In the genomic region with DNA sequence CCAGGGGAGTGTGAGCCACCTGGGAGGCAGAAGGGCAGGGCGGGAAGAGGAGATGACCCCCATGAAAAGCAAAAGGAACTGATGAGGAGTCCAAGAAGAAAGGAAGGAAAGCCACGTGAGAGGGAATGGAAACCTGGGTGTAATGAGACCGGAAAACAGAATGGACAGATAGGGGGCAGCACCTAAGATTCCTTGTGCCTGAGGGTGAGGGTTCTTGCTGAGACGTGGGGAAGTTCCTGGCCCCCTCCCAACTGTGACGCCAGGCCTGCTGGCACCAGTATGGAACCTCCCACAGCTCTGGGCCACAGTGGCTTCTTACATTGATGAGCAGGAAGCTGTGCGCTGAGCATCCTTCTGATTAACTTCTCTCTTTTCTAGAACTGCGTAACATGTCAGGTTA, we compare ENCODE assay signal across 12 cellular contexts. TPM values are rescaled to one million over a fixed set of nuclear protein-coding genes. Genes with fewer than 3 reads are reported as not detected.
A peak's percentile ranks its signal among the peaks of the same experiment; 100 is the strongest.
DNase-seq lines count a peak whose midpoint lies in the region; ATAC-seq, FAIRE-seq and TF ChIP-seq lines count a peak whose summit lies in the region.
"Had no signal": no experiment of that assay in that cellular context is flagged by ENCODE, and none has a peak within 500 bp of the region (broad histone marks: within the 10 kb centered on the region; RNA-seq: fewer than 3 reads in every experiment).

No MANE protein-coding gene starts in this region.

- H3K4me2 ChIP-seq in OCI-LY1 (ENCODE audit: low read length) (no peak overlapping the region), endothelial cell of umbilical vein (ENCODE audit: insufficient read depth, low read length) (no peak overlapping the region)

- H3K79me2 ChIP-seq in OCI-LY1 (ENCODE audit: insufficient read depth, low read length) (no peaks in the 10 kb centered on the region), endothelial cell of umbilical vein (ENCODE audit: control insufficient read depth, insufficient read depth, low read length) (peaks cover 11% of the 10 kb centered on the region)
- H3K79me2 ChIP-seq: parathyroid adenoma had no signal

- DNase-seq in ELR (ENCODE audit: low read depth) = peak; percentile 27
- peak; percentile 37 for DNase-seq in endothelial cell of umbilical vein (ENCODE audit: low read depth, low spot score)
- DNase-seq in occipital lobe (lab: John Stamatoyannopoulos, UW) = peak; percentile 18
- no peak for DNase-seq in natural killer cell treated with Interleukin-12 subunit alpha and Interleukin-12 subunit beta and Interleukin-15 and Interleukin-18, amount 100 ng/mL, for 72 hours (ENCODE audit: low spot score)
- no peak for DNase-seq in HK-2 (ENCODE audit: unreplicated experiment)
- DNase-seq: NCI-H1092 treated with DMSO at 0.1 percent for 48 hours; SJCRH30; stimulated activated naive CD8-positive, alpha-beta T cell treated with anti-CD3 and anti-CD28 coated beads, Interleukin-15, Interleukin-2, amounts not matched to agents 100 U/mL and 50 U/mL, for 24 hours had no signal

- H3K4me1 Mint-ChIP-seq in natural killer cell treated with Interleukin-12 subunit alpha and Interleukin-12 subunit beta and Interleukin-15 and Interleukin-18, amount 100 ng/mL, for 72 hours (ENCODE audit: low read depth in 2 of 2) = no peaks in the 10 kb centered on the region

- POLR2A ChIA-PET in endothelial cell of umbilical vein (lab: Charles Lee) = no interaction called here

- no peak for ATAC-seq in natural killer cell treated with Interleukin-12 subunit alpha and Interleukin-12 subunit beta and Interleukin-15 and Interleukin-18, amount 100 ng/mL, for 72 hours
- no peak for ATAC-seq in GM21786 (IDR thresholded peaks at IDR 0.05; ENCODE audit: unreplicated experiment)
- ATAC-seq in HG02759 (IDR thresholded peaks at IDR 0.05; ENCODE audit: unreplicated experiment) = no peak
- ATAC-seq: stimulated activated naive CD8-positive, alpha-beta T cell treated with anti-CD3 and anti-CD28 coated beads, Interleukin-15, Interleukin-2, amounts not matched to agents 100 U/mL and 50 U/mL, for 24 hours had no signal

- H3K9me3 Mint-ChIP-seq in natural killer cell treated with Interleukin-12 subunit alpha and Interleukin-12 subunit beta and Interleukin-15 and Interleukin-18, amount 100 ng/mL, for 72 hours = no peaks in the 10 kb centered on the region

- H3K9me2 ChIP-seq in OCI-LY1 (ENCODE audit: low read depth, low read length) = no peaks in the 10 kb centered on the region

- H3K9ac ChIP-seq in OCI-LY1 (ENCODE audit: low read length) = no peak overlapping the region
- H3K9ac ChIP-seq in endothelial cell of umbilical vein (replicated peaks; ENCODE audit: extremely low read depth, insufficient read depth, low read length) = no peak overlapping the region
- H3K9ac ChIP-seq: parathyroid adenoma had no signal

- H3K27me3 Mint-ChIP-seq in natural killer cell treated with Interleukin-12 subunit alpha and Interleukin-12 subunit beta and Interleukin-15 and Interleukin-18, amount 100 ng/mL, for 72 hours = no peaks in the 10 kb centered on the region

- TF ChIP-seq POLR2A in endothelial cell of umbilical vein (IDR thresholded peaks at IDR 0.05; ENCODE audit: low read depth, low read length) = no peak

- intact Hi-C loops in endothelial cell of umbilical vein (cut with micrococcal nuclease) = loop anchor here (1.0 kb wide), 1 partner anchor 10 kb away; no protein-coding TSS in a partner anchor

- no peak overlapping the region for H3K4me3 ChIP-seq in OCI-LY1 (ENCODE audit: low read depth, low read length, poor library complexity, severe bottlenecking)
- no peak overlapping the region for H3K4me3 ChIP-seq in endothelial cell of umbilical vein (replicated peaks in 1 of 3; ENCODE audit: insufficient read depth in 1 of 3, low read depth in 1 of 3, low read length in 3 of 3)
- H3K4me3 ChIP-seq: SJCRH30 had no signal

- H2AFZ ChIP-seq in OCI-LY1 (ENCODE audit: low read length) (no peak overlapping the region), endothelial cell of umbilical vein (ENCODE audit: low read depth, low read length) (no peak overlapping the region)
- H2AFZ ChIP-seq: parathyroid adenoma had no signal

- CTCF ChIA-PET in endothelial cell of umbilical vein (lab: Charles Lee) = interaction anchor here (1.2 to 4.1 kb wide), 8 partner anchors 10 to 115 kb away, joined by 3 to 21 read pairs (median 4); partner anchors contain the start of gene TTC7B

- no peaks in the 10 kb centered on the region for H3F3A ChIP-seq in OCI-LY1 (ENCODE audit: insufficient read depth, low read length)

- TF ChIP-seq CTCF in OCI-LY1 (IDR thresholded peaks at IDR 0.05; ENCODE audit: low read length) (peak; percentile 26; the same call in 1 of the 2 replicates), endothelial cell of umbilical vein (IDR thresholded peaks at IDR 0.05; ENCODE audit: extremely low read depth in 1 of 2, insufficient read depth in 1 of 2, low read depth in 1 of 2, low read length in 2 of 2) (peak; percentile 21 to 34)

- H3K27ac ChIP-seq in OCI-LY1 (ENCODE audit: low read depth, low read length, poor library complexity, severe bottlenecking) (no peak overlapping the region), endothelial cell of umbilical vein (ENCODE audit: insufficient read depth, low read depth, low read length) (no peak overlapping the region)
- H3K27ac ChIP-seq: parathyroid adenoma, SJCRH30 had no signal

- H3K36me3 Mint-ChIP-seq in natural killer cell treated with Interleukin-12 subunit alpha and Interleukin-12 subunit beta and Interleukin-15 and Interleukin-18, amount 100 ng/mL, for 72 hours = no peaks in the 10 kb centered on the region

- H3K4me3 Mint-ChIP-seq in natural killer cell treated with Interleukin-12 subunit alpha and Interleukin-12 subunit beta and Interleukin-15 and Interleukin-18, amount 100 ng/mL, for 72 hours = no peak overlapping the region

- H3K36me3 ChIP-seq in OCI-LY1 (ENCODE audit: insufficient read depth, low read length) (no peaks in the 10 kb centered on the region), endothelial cell of umbilical vein (ENCODE audit: control insufficient read depth in 2 of 2, extremely low read depth in 1 of 2, insufficient read depth in 2 of 2, low read length in 2 of 2) (peaks cover 0 to 5% of the 10 kb centered on the region in 2 experiments)

- H3K9me3 ChIP-seq in OCI-LY1 (ENCODE audit: low read length) (no peaks in the 10 kb centered on the region), endothelial cell of umbilical vein (replicated peaks; ENCODE audit: control insufficient read depth, insufficient read depth, low read length) (no peaks in the 10 kb centered on the region)
- H3K9me3 ChIP-seq: SJCRH30 had no signal

- no peak overlapping the region for H3K27ac Mint-ChIP-seq in natural killer cell treated with Interleukin-12 subunit alpha and Interleukin-12 subunit beta and Interleukin-15 and Interleukin-18, amount 100 ng/mL, for 72 hours

- H3K4me1 ChIP-seq in OCI-LY1 (ENCODE audit: insufficient read depth, low read length, severe bottlenecking) = no peaks in the 10 kb centered on the region
- no peaks in the 10 kb centered on the region for H3K4me1 ChIP-seq in endothelial cell of umbilical vein (ENCODE audit: control insufficient read depth, extremely low read depth, insufficient read depth, low read length)
- H3K4me1 ChIP-seq: parathyroid adenoma, SJCRH30 had no signal

- H3K9me1 ChIP-seq in endothelial cell of umbilical vein (replicated peaks; ENCODE audit: control insufficient read depth, extremely low read depth, insufficient read depth, low read length) = no peaks in the 10 kb centered on the region

- FAIRE-seq in endothelial cell of umbilical vein (lab: Jason Lieb, UNC) = peak; percentile 72

- dilution Hi-C loops in endothelial cell of umbilical vein (cut with MboI; ENCODE audit: extremely low pct_ligation_motif_present, low sequenced_read_pairs) = no loop called here

- BruUV-seq in endothelial cell of umbilical vein (replicated peaks; lab: Mats Ljungman, UMichigan) = no TSS peak

- H4K20me1 ChIP-seq in OCI-LY1 (ENCODE audit: insufficient read depth, low read length) = no peaks in the 10 kb centered on the region
- no peaks in the 10 kb centered on the region for H4K20me1 ChIP-seq in endothelial cell of umbilical vein (replicated peaks; ENCODE audit: control insufficient read depth, extremely low read depth, insufficient read depth, low read length)

- H3K27me3 ChIP-seq in OCI-LY1 (ENCODE audit: insufficient read depth, low read length) (no peaks in the 10 kb centered on the region), endothelial cell of umbilical vein (ENCODE audit: control insufficient read depth in 2 of 2, insufficient read depth in 2 of 2, low read length in 2 of 2) (no peaks in the 10 kb centered on the region)
- H3K27me3 ChIP-seq: SJCRH30 had no signal

TF ChIP-seq in endothelial cell of umbilical vein, 7 proteins besides CTCF, POLR2A, EP300 and RAD21:
- TF ChIP-seq JUN (IDR thresholded peaks at IDR 0.05; ENCODE audit: borderline replicate concordance, insufficient read depth, insufficient read length, low read depth) = no peak
- TF ChIP-seq GATA2 (IDR thresholded peaks at IDR 0.05; ENCODE audit: insufficient read depth, insufficient read length, low read depth, low read length) = no peak
- TF ChIP-seq MYC (IDR thresholded peaks at IDR 0.05; ENCODE audit: low read depth, low read length) = no peak
- TF ChIP-seq POLR2AphosphoS5 (IDR thresholded peaks at IDR 0.05; ENCODE audit: insufficient read depth, low read depth, low read length) = no peak
- no peak for TF ChIP-seq MAX (IDR thresholded peaks at IDR 0.05; ENCODE audit: insufficient read depth, insufficient read length)
- TF ChIP-seq EZH2 (IDR thresholded peaks at IDR 0.05; ENCODE audit: borderline replicate concordance, low read depth, low read length, severe bottlenecking) = no peak
- no peak for TF ChIP-seq FOS (IDR thresholded peaks at IDR 0.05; ENCODE audit: borderline replicate concordance, insufficient read depth, low read length)

RNA-seq across cellular contexts. Expression of gene TTC7B, which starts 30.8 kb away (rescaled TPM):
- 76.5 and 86.4 TPM in 2 replicates for total RNA-seq in endothelial cell of umbilical vein
- polyA plus RNA-seq in endothelial cell of umbilical vein = 46.8 and 65.5 TPM in 2 replicates
- polyA plus RNA-seq in endothelial cell of umbilical vein (2011; cell fraction: cytosol; rRNA removed) = 60.3 and 66.3 TPM in 2 replicates
- 58.0 and 60.5 TPM in 2 replicates for polyA plus RNA-seq in endothelial cell of umbilical vein (2011; cell fraction: nucleus; rRNA removed)
- 48.9 and 51.3 TPM in 2 replicates for polyA plus RNA-seq in endothelial cell of umbilical vein (2012)
- polyA minus RNA-seq in endothelial cell of umbilical vein = 92.1 and 99.3 TPM in 2 replicates
- polyA minus RNA-seq in endothelial cell of umbilical vein (2011; cell fraction: cytosol; rRNA and poly(A)+ RNA removed) = 15.5 TPM
- polyA minus RNA-seq in endothelial cell of umbilical vein (2011; cell fraction: nucleus; rRNA and poly(A)+ RNA removed) = 113 and 116 TPM in 2 replicates
- 23.2 TPM for total RNA-seq in occipital lobe
- 10 to 100 TPM in 1 of 2 donors, 1 to 10 TPM in 1; 8.9 to 24.5 TPM for total RNA-seq in natural killer cell treated with Interleukin-12 subunit alpha and Interleukin-12 subunit beta and Interleukin-15 and Interleukin-18, amount 100 ng/mL, for 72 hours

Comparison
In these comparisons a context has a peak if more than half of its experiments do, and no peak if none do; other contexts are left out.
1. DNase-seq: peak in ELR (single experiment), endothelial cell of umbilical vein (single experiment) and occipital lobe (single experiment); none in natural killer cell treated with Interleukin-12 subunit alpha and Interleukin-12 subunit beta and Interleukin-15 and Interleukin-18, amount 100 ng/mL, for 72 hours (single experiment) and HK-2 (single experiment).